ENCODE assay signal across 1 cellular context in the genomic region with DNA sequence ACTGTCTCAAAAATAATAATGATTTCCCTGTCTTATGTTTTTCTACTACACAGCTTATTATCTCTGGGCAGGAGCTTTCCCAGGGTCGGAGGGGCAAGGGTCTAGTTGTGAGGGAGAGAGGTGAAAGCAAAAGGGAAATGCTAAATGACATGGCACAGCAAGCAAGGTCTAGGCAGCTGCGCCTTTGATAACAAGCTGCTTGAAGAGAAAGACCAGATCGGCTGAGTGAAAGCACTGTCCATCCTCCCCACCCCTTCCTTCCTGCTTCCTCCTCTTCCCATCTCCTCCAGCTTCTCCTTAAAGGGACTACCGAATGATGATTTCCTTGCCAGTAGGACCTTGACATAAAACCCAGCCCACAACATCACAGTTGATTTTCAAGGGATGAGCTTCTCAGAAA.
TF ChIP-seq lines count a peak whose summit lies in the region.

No MANE protein-coding gene starts in this region.

TF ChIP-seq in HepG2, 621 proteins besides CTCF, POLR2A, EP300 and RAD21 (continued from another document):
- TF ChIP-seq, protein P1, sequence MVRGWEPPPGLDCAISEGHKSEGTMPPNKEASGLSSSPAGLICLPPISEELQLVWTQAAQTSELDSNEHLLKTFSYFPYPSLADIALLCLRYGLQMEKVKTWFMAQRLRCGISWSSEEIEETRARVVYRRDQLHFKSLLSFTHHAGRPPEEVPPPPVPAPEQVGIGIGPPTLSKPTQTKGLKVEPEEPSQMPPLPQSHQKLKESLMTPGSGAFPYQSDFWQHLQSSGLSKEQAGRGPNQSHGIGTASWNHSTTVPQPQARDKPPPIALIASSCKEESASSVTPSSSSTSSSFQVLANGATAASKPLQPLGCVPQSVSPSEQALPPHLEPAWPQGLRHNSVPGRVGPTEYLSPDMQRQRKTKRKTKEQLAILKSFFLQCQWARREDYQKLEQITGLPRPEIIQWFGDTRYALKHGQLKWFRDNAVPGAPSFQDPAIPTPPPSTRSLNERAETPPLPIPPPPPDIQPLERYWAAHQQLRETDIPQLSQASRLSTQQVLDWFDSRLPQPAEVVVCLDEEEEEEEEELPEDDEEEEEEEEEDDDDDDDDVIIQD (CRISPR knock-in tag; IDR thresholded peaks at IDR 0.05; ENCODE audit: low read depth): no peak
- TF ChIP-seq, protein P2, sequence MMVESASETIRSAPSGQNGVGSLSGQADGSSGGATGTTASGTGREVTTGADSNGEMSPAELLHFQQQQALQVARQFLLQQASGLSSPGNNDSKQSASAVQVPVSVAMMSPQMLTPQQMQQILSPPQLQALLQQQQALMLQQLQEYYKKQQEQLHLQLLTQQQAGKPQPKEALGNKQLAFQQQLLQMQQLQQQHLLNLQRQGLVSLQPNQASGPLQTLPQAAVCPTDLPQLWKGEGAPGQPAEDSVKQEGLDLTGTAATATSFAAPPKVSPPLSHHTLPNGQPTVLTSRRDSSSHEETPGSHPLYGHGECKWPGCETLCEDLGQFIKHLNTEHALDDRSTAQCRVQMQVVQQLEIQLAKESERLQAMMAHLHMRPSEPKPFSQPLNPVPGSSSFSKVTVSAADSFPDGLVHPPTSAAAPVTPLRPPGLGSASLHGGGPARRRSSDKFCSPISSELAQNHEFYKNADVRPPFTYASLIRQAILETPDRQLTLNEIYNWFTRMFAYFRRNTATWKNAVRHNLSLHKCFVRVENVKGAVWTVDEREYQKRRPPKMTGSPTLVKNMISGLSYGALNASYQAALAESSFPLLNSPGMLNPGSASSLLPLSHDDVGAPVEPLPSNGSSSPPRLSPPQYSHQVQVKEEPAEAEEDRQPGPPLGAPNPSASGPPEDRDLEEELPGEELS (CRISPR knock-in tag; IDR thresholded peaks at IDR 0.05): no peak
- TF ChIP-seq CENPT (CRISPR knock-in tag; IDR thresholded peaks at IDR 0.05; ENCODE audit: low read depth) (no peak), HNRNPK (IDR thresholded peaks at IDR 0.05; ENCODE audit: low read depth, low read length, poor library complexity, severe bottlenecking) (no peak), MZF1 (CRISPR knock-in tag; IDR thresholded peaks at IDR 0.05; ENCODE audit: borderline replicate concordance) (no peak), IKZF4 (CRISPR knock-in tag; IDR thresholded peaks at IDR 0.05; ENCODE audit: borderline replicate concordance, low read depth, not compliant biosample characterization) (no peak), MBNL3 (CRISPR knock-in tag; conservative IDR thresholded peaks at IDR 0.05) (no peak), NFIC (IDR thresholded peaks at IDR 0.05; ENCODE audit: low read length) (no peak)
TF ChIP-seq in HepG2: peak in this region for 0.
